In genomic region chr16:1198194-1198593, GRCh38 we compare ENCODE assay signal across 2 cellular contexts.
TF ChIP-seq lines count a peak whose summit lies in the region.

No MANE protein-coding gene starts in this region.

TF ChIP-seq in HCT116, 20 proteins besides CTCF, POLR2A, EP300 and RAD21:
- no peak for TF ChIP-seq ZFX (IDR thresholded peaks at IDR 0.05)
- no peak for TF ChIP-seq CEBPB (IDR thresholded peaks at IDR 0.05; ENCODE audit: low read depth)
- TF ChIP-seq EZH2 (IDR thresholded peaks at IDR 0.05), result no peak
- no peak for TF ChIP-seq YY1 (IDR thresholded peaks at IDR 0.05; ENCODE audit: extremely low read depth, insufficient replicate concordance, low read depth, low read length)
- no peak for TF ChIP-seq FOSL1 (IDR thresholded peaks at IDR 0.05; ENCODE audit: low read depth)
- no peak for TF ChIP-seq SIN3A (IDR thresholded peaks at IDR 0.05; ENCODE audit: low read depth)
- TF ChIP-seq MAX (IDR thresholded peaks at IDR 0.05), result no peak
- no peak for TF ChIP-seq EGR1 (IDR thresholded peaks at IDR 0.05; ENCODE audit: low read depth)
- TF ChIP-seq ELF1 (IDR thresholded peaks at IDR 0.05; ENCODE audit: borderline replicate concordance, low read depth), result no peak
- no peak for TF ChIP-seq SRF (IDR thresholded peaks at IDR 0.05; ENCODE audit: low read depth)
- no peak for TF ChIP-seq ZBTB33 (IDR thresholded peaks at IDR 0.05; ENCODE audit: extremely low read depth, insufficient replicate concordance, low read length)
- no peak for TF ChIP-seq ZNF274 (IDR thresholded peaks at IDR 0.05; ENCODE audit: low read depth, low read length)
- TF ChIP-seq SP1 (IDR thresholded peaks at IDR 0.05; ENCODE audit: low read depth), result no peak
- TF ChIP-seq POLR2AphosphoS5 (IDR thresholded peaks at IDR 0.05; ENCODE audit: low read depth, low read length), result no peak
- no peak for TF ChIP-seq JUND (IDR thresholded peaks at IDR 0.05)
- no peak for TF ChIP-seq CBX3 (IDR thresholded peaks at IDR 0.05; ENCODE audit: low read depth)
- no peak for TF ChIP-seq REST (IDR thresholded peaks at IDR 0.05; ENCODE audit: low read depth)
- no peak for TF ChIP-seq TCF7L2 (IDR thresholded peaks at IDR 0.05; ENCODE audit: borderline replicate concordance, extremely low read depth, insufficient read depth, insufficient read length)

TF ChIP-seq in H1, 55 proteins besides CTCF, POLR2A, EP300 and RAD21:
- TF ChIP-seq SUZ12 (IDR thresholded peaks at IDR 0.05; ENCODE audit: low read length) (no peak), CHD7 (IDR thresholded peaks at IDR 0.05; ENCODE audit: insufficient replicate concordance, low read length) (no peak), SAP30 (IDR thresholded peaks at IDR 0.05; ENCODE audit: insufficient read depth, insufficient replicate concordance, low read length) (no peak), PHF8 (conservative IDR thresholded peaks at IDR 0.05; ENCODE audit: low read depth, low read length) (no peak), SRF (IDR thresholded peaks at IDR 0.05; ENCODE audit: low read depth, low read length) (no peak), BACH1 (IDR thresholded peaks at IDR 0.05; ENCODE audit: low read length) (no peak), CTBP2 (IDR thresholded peaks at IDR 0.05; ENCODE audit: borderline replicate concordance, insufficient read depth, insufficient read length, low read length) (no peak), KDM1A (IDR thresholded peaks at IDR 0.05; ENCODE audit: borderline replicate concordance, low read length) (no peak), TEAD4 (IDR thresholded peaks at IDR 0.05; ENCODE audit: low read depth, low read length) (no peak)
